14 cellular contexts compared by ENCODE assay signal in the genomic region with DNA sequence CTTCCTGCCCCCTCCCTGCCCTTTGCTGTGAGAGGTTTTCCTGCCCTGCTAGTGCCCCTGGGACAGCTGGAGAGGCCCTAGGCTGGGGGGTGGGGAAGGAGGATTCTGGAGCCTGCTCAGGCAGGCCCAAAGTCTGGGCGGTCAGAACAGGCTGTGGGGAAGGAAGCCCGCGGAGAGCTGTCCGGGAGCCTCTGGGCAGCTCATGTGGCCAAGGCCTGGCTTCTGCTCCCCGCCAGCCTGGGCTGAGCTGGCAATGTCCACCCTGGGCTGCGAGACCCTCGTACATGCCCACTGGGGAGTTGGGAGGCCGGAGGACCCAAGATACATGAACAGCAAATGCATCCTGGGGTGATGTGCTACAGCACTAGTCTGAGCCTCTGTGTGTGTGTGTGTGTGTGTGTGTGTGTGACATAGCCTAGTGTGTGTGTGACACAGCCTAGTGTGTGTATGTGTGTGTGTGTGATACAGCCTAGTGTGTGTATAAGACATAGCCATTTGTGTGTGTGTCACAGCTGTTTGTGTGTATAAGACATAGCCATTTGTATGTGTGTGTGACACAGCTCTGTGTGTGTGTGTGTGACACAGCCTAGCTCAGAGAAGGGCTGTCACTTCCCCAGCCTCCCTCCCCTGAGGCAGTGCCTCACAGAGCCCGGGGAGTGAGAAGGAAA.
DNase-seq lines count a peak whose midpoint lies in the region; ATAC-seq and TF ChIP-seq lines count a peak whose summit lies in the region.
"Had no signal": no experiment of that assay in that cellular context is flagged by ENCODE, and none has a peak within 500 bp of the region (broad histone marks: within the 10 kb centered on the region; RNA-seq: fewer than 3 reads in every experiment).

No MANE protein-coding gene starts in this region.

- H3K27ac Mint-ChIP-seq in nephron: peak overlapping the region; percentile 40 to 92 (median 86)
- no peak overlapping the region for H3K27ac Mint-ChIP-seq in activated naive CD8-positive, alpha-beta T cell treated with anti-CD3 and anti-CD28 coated beads for 36 hours
- H3K27ac Mint-ChIP-seq: activated T-cell treated with anti-CD3 and anti-CD28 coated beads, Interleukin-2, amount 50 U/mL, for 24 hours; CD4-positive, alpha-beta memory T cell had no signal

- H3K4me1 ChIP-seq in HEK293 (ENCODE audit: control insufficient read depth, insufficient read depth, low read length): no peaks in the 10 kb centered on the region

- peaks cover 65% of the 10 kb centered on the region for H3K4me1 Mint-ChIP-seq in nephron
- peaks cover 16% of the 10 kb centered on the region for H3K4me1 Mint-ChIP-seq in activated naive CD8-positive, alpha-beta T cell treated with anti-CD3 and anti-CD28 coated beads for 36 hours

- H3K9me3 Mint-ChIP-seq in nephron: no peaks in the 10 kb centered on the region
- H3K9me3 Mint-ChIP-seq in activated naive CD8-positive, alpha-beta T cell treated with anti-CD3 and anti-CD28 coated beads for 36 hours: no peaks in the 10 kb centered on the region
- H3K9me3 Mint-ChIP-seq: activated T-cell treated with anti-CD3 and anti-CD28 coated beads, Interleukin-2, amount 50 U/mL, for 24 hours; CD4-positive, alpha-beta memory T cell; central memory CD8-positive, alpha-beta T cell had no signal

- no peak overlapping the region for H3K27ac ChIP-seq in HEK293 (ENCODE audit: extremely low read depth, low read depth, low read length)
- peak overlapping the region; percentile 63 for H3K27ac ChIP-seq in cingulate gyrus (ENCODE audit: low read depth, low read length)
- H3K27ac ChIP-seq: KMS-11 had no signal

- no peaks in the 10 kb centered on the region for H3K9me3 ChIP-seq in HEK293 (ENCODE audit: control insufficient read depth, insufficient read depth, low read depth, low read length)
- H3K9me3 ChIP-seq: mucosa of descending colon had no signal

- no peak for ATAC-seq in GM21723 (IDR thresholded peaks at IDR 0.05; ENCODE audit: unreplicated experiment)
- ATAC-seq: mucosa of descending colon had no signal

- TF ChIP-seq CTCF in AG10803 (conservative IDR thresholded peaks at IDR 0.05; ENCODE audit: low read length) (no peak), HEK293 (tag by site-specific recombination; IDR thresholded peaks at IDR 0.05) (no peak), nephron (IDR thresholded peaks at IDR 0.05; ENCODE audit: unreplicated experiment in 3 of 3) (no peak), GM20000 (IDR thresholded peaks at IDR 0.05; ENCODE audit: extremely low read depth, missing control alignments) (no peak)

- H3K36me3 ChIP-seq in HEK293 (ENCODE audit: control insufficient read depth in 2 of 2, insufficient read depth in 1 of 2, low read length in 2 of 2): no peaks in the 10 kb centered on the region

- H3K27me3 Mint-ChIP-seq in nephron (ENCODE audit: low read depth): peaks cover 4% of the 10 kb centered on the region
- no peaks in the 10 kb centered on the region for H3K27me3 Mint-ChIP-seq in activated naive CD8-positive, alpha-beta T cell treated with anti-CD3 and anti-CD28 coated beads for 36 hours
- H3K27me3 Mint-ChIP-seq: activated T-cell treated with anti-CD3 and anti-CD28 coated beads, Interleukin-2, amount 50 U/mL, for 24 hours had no signal

- H3K4me3 ChIP-seq in AG10803 (ENCODE audit: low read length) (no peak overlapping the region), HEK293 (ENCODE audit: low read depth, low read length) (no peak overlapping the region)
- H3K4me3 ChIP-seq: mucosa of descending colon had no signal

- POLR2A ChIA-PET in HEK293 (lab: Yijun Ruan, JAX): no interaction called here

- H3K4me3 Mint-ChIP-seq in nephron: peak overlapping the region; percentile 17 to 32 (median 28)
- no peak overlapping the region for H3K4me3 Mint-ChIP-seq in activated naive CD8-positive, alpha-beta T cell treated with anti-CD3 and anti-CD28 coated beads for 36 hours
- H3K4me3 Mint-ChIP-seq: activated T-cell treated with anti-CD3 and anti-CD28 coated beads, Interleukin-2, amount 50 U/mL, for 24 hours; CD4-positive, alpha-beta memory T cell; central memory CD8-positive, alpha-beta T cell had no signal

- no peaks in the 10 kb centered on the region for H3K36me3 Mint-ChIP-seq in nephron (ENCODE audit: low read depth)
- H3K36me3 Mint-ChIP-seq in activated naive CD8-positive, alpha-beta T cell treated with anti-CD3 and anti-CD28 coated beads for 36 hours: no peaks in the 10 kb centered on the region
- H3K36me3 Mint-ChIP-seq: CD4-positive, alpha-beta memory T cell had no signal

- DNase-seq in AG10803 (ENCODE audit: low read depth) (peak; percentile 44), GM20000 (ENCODE audit: low spot score) (no peak), GM19240 (ENCODE audit: insufficient read length, low spot score) (no peak)
- no peak for DNase-seq in activated naive CD8-positive, alpha-beta T cell treated with anti-CD3 and anti-CD28 coated beads for 36 hours
- DNase-seq: activated T-cell treated with anti-CD3 and anti-CD28 coated beads, Interleukin-2, amount 50 U/mL, for 24 hours; CD4-positive, alpha-beta memory T cell; mucosa of descending colon; stimulated activated naive CD4-positive, alpha-beta T cell treated with Interleukin-2 at 50 U/mL for 16 hours had no signal

- CTCF ChIA-PET in HEK293 (lab: Yijun Ruan, JAX): interaction anchor here (1.2 to 1.7 kb wide), 2 partner anchors 11 to 39 kb away, joined by 4 to 6 read pairs; no protein-coding TSS in a partner anchor

TF ChIP-seq in HEK293, 187 proteins besides CTCF, POLR2A, EP300 and RAD21:
- TF ChIP-seq, protein P1, sequence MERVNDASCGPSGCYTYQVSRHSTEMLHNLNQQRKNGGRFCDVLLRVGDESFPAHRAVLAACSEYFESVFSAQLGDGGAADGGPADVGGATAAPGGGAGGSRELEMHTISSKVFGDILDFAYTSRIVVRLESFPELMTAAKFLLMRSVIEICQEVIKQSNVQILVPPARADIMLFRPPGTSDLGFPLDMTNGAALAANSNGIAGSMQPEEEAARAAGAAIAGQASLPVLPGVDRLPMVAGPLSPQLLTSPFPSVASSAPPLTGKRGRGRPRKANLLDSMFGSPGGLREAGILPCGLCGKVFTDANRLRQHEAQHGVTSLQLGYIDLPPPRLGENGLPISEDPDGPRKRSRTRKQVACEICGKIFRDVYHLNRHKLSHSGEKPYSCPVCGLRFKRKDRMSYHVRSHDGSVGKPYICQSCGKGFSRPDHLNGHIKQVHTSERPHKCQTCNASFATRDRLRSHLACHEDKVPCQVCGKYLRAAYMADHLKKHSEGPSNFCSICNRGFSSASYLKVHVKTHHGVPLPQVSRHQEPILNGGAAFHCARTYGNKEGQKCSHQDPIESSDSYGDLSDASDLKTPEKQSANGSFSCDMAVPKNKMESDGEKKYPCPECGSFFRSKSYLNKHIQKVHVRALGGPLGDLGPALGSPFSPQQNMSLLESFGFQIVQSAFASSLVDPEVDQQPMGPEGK (tag by site-specific recombination; IDR thresholded peaks at IDR 0.05): 0 out of 2 replicates have a peak, but pooled peaks have one; percentile 13
- no peak for TF ChIP-seq YY2 (tag by site-specific recombination; IDR thresholded peaks at IDR 0.05)
- TF ChIP-seq ZNF398 (tag by site-specific recombination; IDR thresholded peaks at IDR 0.05): peak; percentile 34; the same call in 1 of the 2 replicates
- no peak for TF ChIP-seq GLIS2 (tag by site-specific recombination; IDR thresholded peaks at IDR 0.05)
- TF ChIP-seq, protein P2, sequence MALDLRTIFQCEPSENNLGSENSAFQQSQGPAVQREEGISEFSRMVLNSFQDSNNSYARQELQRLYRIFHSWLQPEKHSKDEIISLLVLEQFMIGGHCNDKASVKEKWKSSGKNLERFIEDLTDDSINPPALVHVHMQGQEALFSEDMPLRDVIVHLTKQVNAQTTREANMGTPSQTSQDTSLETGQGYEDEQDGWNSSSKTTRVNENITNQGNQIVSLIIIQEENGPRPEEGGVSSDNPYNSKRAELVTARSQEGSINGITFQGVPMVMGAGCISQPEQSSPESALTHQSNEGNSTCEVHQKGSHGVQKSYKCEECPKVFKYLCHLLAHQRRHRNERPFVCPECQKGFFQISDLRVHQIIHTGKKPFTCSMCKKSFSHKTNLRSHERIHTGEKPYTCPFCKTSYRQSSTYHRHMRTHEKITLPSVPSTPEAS (tag by site-specific recombination; IDR thresholded peaks at IDR 0.05): peak; percentile 62
- no peak for TF ChIP-seq ZSCAN23 (tag by site-specific recombination; IDR thresholded peaks at IDR 0.05)
- TF ChIP-seq ZNF341 (tag by site-specific recombination; IDR thresholded peaks at IDR 0.05; ENCODE audit: low read depth): peak; percentile 56
